In genomic region chr3:143795849-143796248, GRCh38 we compare ENCODE assay signal across 20 cellular contexts. TPM values are rescaled to one million over a fixed set of nuclear protein-coding genes. Genes with fewer than 3 reads are reported as not detected.
A peak's percentile ranks its signal among the peaks of the same experiment; 100 is the strongest.
DNase-seq lines count a peak whose midpoint lies in the region; ATAC-seq and TF ChIP-seq lines count a peak whose summit lies in the region.
"Had no signal": no experiment of that assay in that cellular context is flagged by ENCODE, and none has a peak within 500 bp of the region (broad histone marks: within the 10 kb centered on the region; RNA-seq: fewer than 3 reads in every experiment).

No MANE protein-coding gene starts in this region.

- H3F3A ChIP-seq in neural progenitor cell (ENCODE audit: low read depth) = no peaks in the 10 kb centered on the region

- TF ChIP-seq CTCF in OCI-LY3 (IDR thresholded peaks at IDR 0.05; ENCODE audit: low read depth, low read length) (peak; percentile 13; the same call in 1 of the 2 replicates), neural progenitor cell (IDR thresholded peaks at IDR 0.05) (peak; percentile 34), coronary artery (IDR thresholded peaks at IDR 0.05) (no peak)

- H3K27me3 Mint-ChIP-seq in activated naive CD4-positive, alpha-beta T cell treated with anti-CD3 and anti-CD28 coated beads for 36 hours (ENCODE audit: low read depth) = no peaks in the 10 kb centered on the region
- H3K27me3 Mint-ChIP-seq in neural progenitor cell (ENCODE audit: insufficient read depth, low read depth) = peaks cover 2% of the 10 kb centered on the region

- CTCF ChIA-PET in activated naive CD4-positive, alpha-beta T cell treated with anti-CD3 and anti-CD28 coated beads for 36 hours (lab: Charles Lee) = no interaction called here

- H3K36me3 ChIP-seq in OCI-LY3 (replicated peaks; ENCODE audit: low read depth, low read length) (peaks cover 8% of the 10 kb centered on the region), neural progenitor cell (no peaks in the 10 kb centered on the region)
- H3K36me3 ChIP-seq: cardiac muscle cell, pancreas, stomach had no signal

- peaks cover 12% of the 10 kb centered on the region for H3K36me3 Mint-ChIP-seq in activated naive CD4-positive, alpha-beta T cell treated with anti-CD3 and anti-CD28 coated beads for 36 hours (ENCODE audit: low read depth)
- no peaks in the 10 kb centered on the region for H3K36me3 Mint-ChIP-seq in neural progenitor cell

- H2AFZ ChIP-seq in OCI-LY3 (ENCODE audit: low read depth, low read length) = no peak overlapping the region
- peak overlapping the region; percentile 46 for H2AFZ ChIP-seq in neural progenitor cell (replicated peaks)

- DNase-seq in activated naive CD4-positive, alpha-beta T cell treated with anti-CD3 and anti-CD28 coated beads for 36 hours = peak; percentile 10
- no peak for DNase-seq in activated naive CD4-positive, alpha-beta T cell (lab: John Stamatoyannopoulos, UW)
- DNase-seq in neural progenitor cell (ENCODE audit: low spot score) (peak; percentile 43), coronary artery (ENCODE audit: low spot score) (no peak)
- DNase-seq in activated T-cell treated with anti-CD3 and anti-CD28 coated beads, Interleukin-2, amount 50 U/mL, for 48 hours = no peak
- DNase-seq: CD8-positive, alpha-beta T cell; H7; KBM-7; NCI-H2029; pancreas; stimulated activated CD4-positive, alpha-beta T cell treated with anti-CD3 and anti-CD28 coated beads, Interleukin-1b, Interleukin-23, amount 100 ng/mL, for 48 hours; stomach had no signal

- no peak overlapping the region for H3K4me3 Mint-ChIP-seq in activated naive CD4-positive, alpha-beta T cell treated with anti-CD3 and anti-CD28 coated beads for 36 hours
- no peak overlapping the region for H3K4me3 Mint-ChIP-seq in neural progenitor cell
- H3K4me3 Mint-ChIP-seq: activated T-helper 1 cell treated with anti-CD3 and anti-CD28 coated beads, Interleukin-12 subunit alpha, Interleukin-12 subunit beta, Interleukin-2, Interleukin-4 antibody, amounts not matched to agents 30 ng/mL and 10 ng/mL and 1 ng/mL, durations not matched to agents 14 hours and 24 hours and 36 hours; CD8-positive, alpha-beta T cell had no signal

- no peak overlapping the region for H3K9ac ChIP-seq in OCI-LY3 (ENCODE audit: low read length)
- H3K9ac ChIP-seq in neural progenitor cell = no peak overlapping the region

- H3K4me3 ChIP-seq in OCI-LY3 (ENCODE audit: low read length) = no peak overlapping the region
- H3K4me3 ChIP-seq in neural progenitor cell = no peak overlapping the region
- H3K4me3 ChIP-seq in coronary artery = no peak overlapping the region
- H3K4me3 ChIP-seq: cardiac muscle cell, pancreas, stomach, upper lobe of left lung had no signal

- H3K4me1 ChIP-seq in OCI-LY3 (ENCODE audit: low read length) (peaks cover 10% of the 10 kb centered on the region), neural progenitor cell (peaks cover 5% of the 10 kb centered on the region)
- H3K4me1 ChIP-seq: pancreas, upper lobe of left lung had no signal

- no peak overlapping the region for H3K4me2 ChIP-seq in OCI-LY3 (ENCODE audit: low read length)
- H3K4me2 ChIP-seq in neural progenitor cell = no peak overlapping the region

- H3K27me3 ChIP-seq in OCI-LY3 (ENCODE audit: low read depth, low read length) = no peaks in the 10 kb centered on the region
- H3K27me3 ChIP-seq in neural progenitor cell = no peaks in the 10 kb centered on the region
- H3K27me3 ChIP-seq: cardiac muscle cell, pancreas, stomach, upper lobe of left lung had no signal

- no peak overlapping the region for H3K27ac Mint-ChIP-seq in activated naive CD4-positive, alpha-beta T cell treated with anti-CD3 and anti-CD28 coated beads for 36 hours
- H3K27ac Mint-ChIP-seq in neural progenitor cell = no peak overlapping the region
- H3K27ac Mint-ChIP-seq: activated T-helper 1 cell treated with anti-CD3 and anti-CD28 coated beads, Interleukin-12 subunit alpha, Interleukin-12 subunit beta, Interleukin-2, Interleukin-4 antibody, amounts not matched to agents 30 ng/mL and 10 ng/mL and 1 ng/mL, durations not matched to agents 14 hours and 24 hours and 36 hours; CD8-positive, alpha-beta T cell had no signal

- no peaks in the 10 kb centered on the region for H3K4me1 Mint-ChIP-seq in activated naive CD4-positive, alpha-beta T cell treated with anti-CD3 and anti-CD28 coated beads for 36 hours (ENCODE audit: low read depth)
- H3K4me1 Mint-ChIP-seq in neural progenitor cell = no peaks in the 10 kb centered on the region

- peaks cover 5% of the 10 kb centered on the region for H3K9me3 Mint-ChIP-seq in activated naive CD4-positive, alpha-beta T cell treated with anti-CD3 and anti-CD28 coated beads for 36 hours
- no peaks in the 10 kb centered on the region for H3K9me3 Mint-ChIP-seq in neural progenitor cell
- H3K9me3 Mint-ChIP-seq: CD8-positive, alpha-beta T cell had no signal

- no peak overlapping the region for H3K27ac ChIP-seq in OCI-LY3 (ENCODE audit: low read length)
- no peak overlapping the region for H3K27ac ChIP-seq in neural progenitor cell
- H3K27ac ChIP-seq in coronary artery = no peak overlapping the region
- H3K27ac ChIP-seq: cardiac muscle cell, HL-60, pancreas, stomach, upper lobe of left lung had no signal

- no peaks in the 10 kb centered on the region for H3K79me2 ChIP-seq in OCI-LY3 (ENCODE audit: low read length)
- no peaks in the 10 kb centered on the region for H3K79me2 ChIP-seq in neural progenitor cell (ENCODE audit: low read depth)

- ATAC-seq in esophagus mucosa = peak; percentile 99
- ATAC-seq in HG03139 (IDR thresholded peaks at IDR 0.05; ENCODE audit: unreplicated experiment) = no peak
- ATAC-seq: CD8-positive, alpha-beta T cell; pancreas had no signal

- H4K20me1 ChIP-seq in OCI-LY3 (ENCODE audit: insufficient read depth, low read length) (no peaks in the 10 kb centered on the region), neural progenitor cell (ENCODE audit: low read depth) (no peaks in the 10 kb centered on the region)

- intact Hi-C loops in activated naive CD4-positive, alpha-beta T cell treated with anti-CD3 and anti-CD28 coated beads for 36 hours (cut with micrococcal nuclease) = loop anchor here (1.0 kb wide), 1 partner anchor 155 kb away; no protein-coding TSS in a partner anchor

- H3K9me3 ChIP-seq in OCI-LY3 (ENCODE audit: insufficient read depth, low read length) = no peaks in the 10 kb centered on the region
- no peaks in the 10 kb centered on the region for H3K9me3 ChIP-seq in neural progenitor cell (ENCODE audit: low read depth)
- H3K9me3 ChIP-seq: pancreas, upper lobe of left lung had no signal

RNA-seq across cellular contexts. Expression of gene SLC9A9, which starts 52.4 kb away (rescaled TPM):
- total RNA-seq in activated naive CD4-positive, alpha-beta T cell treated with anti-CD3 and anti-CD28 coated beads for 36 hours = under 1 TPM; 0.33 to 0.49 TPM
- total RNA-seq in esophagus mucosa = 14.6 TPM
- 0.22 and 0.50 TPM in 2 replicates for total RNA-seq in neural progenitor cell (ENCODE audit: low replicate concordance)
- total RNA-seq: Daoy had no signal

Comparison
In these comparisons a context has a peak if more than half of its experiments do, and no peak if none do; other contexts are left out.
1. DNase-seq: peak in activated naive CD4-positive, alpha-beta T cell treated with anti-CD3 and anti-CD28 coated beads for 36 hours (single experiment) and neural progenitor cell (single experiment); none in activated naive CD4-positive, alpha-beta T cell (0 of 4), coronary artery (single experiment) and activated T-cell treated with anti-CD3 and anti-CD28 coated beads, Interleukin-2, amount 50 U/mL, for 48 hours (0 of 2).
2. RNA of gene SLC9A9, which starts 52.4 kb away (total RNA-seq): 14.6 TPM in esophagus mucosa (single experiment); 0.33 to 0.49 TPM in activated naive CD4-positive, alpha-beta T cell treated with anti-CD3 and anti-CD28 coated beads for 36 hours and 0.22 to 0.50 TPM in neural progenitor cell; every median in the first group is over 10 times any median in the second.